ENCODE assay signal across 14 cellular contexts in the genomic region with DNA sequence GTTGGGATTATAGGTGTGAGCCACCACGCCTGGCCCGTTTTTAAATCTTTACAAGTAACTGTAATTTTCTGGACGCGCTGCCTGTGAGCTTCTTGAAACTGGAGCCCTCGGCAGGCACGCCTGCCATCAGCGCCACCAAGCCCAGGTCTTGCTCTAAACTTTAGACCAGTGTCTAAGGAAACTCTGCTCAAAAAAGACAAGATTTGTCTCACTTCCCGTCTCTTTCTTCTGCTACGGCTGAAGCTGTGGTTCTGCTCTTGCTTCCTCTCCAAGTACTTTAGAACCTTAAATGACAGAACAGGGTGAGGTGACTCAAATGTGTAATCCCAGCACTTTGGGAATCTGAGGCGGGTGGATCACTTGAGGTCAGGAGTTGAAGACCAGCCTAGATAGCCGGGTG. TPM values are rescaled to one million over a fixed set of nuclear protein-coding genes. Genes with fewer than 3 reads are reported as not detected.
DNase-seq lines count a peak whose midpoint lies in the region; ATAC-seq lines count a peak whose summit lies in the region.
"Had no signal": no experiment of that assay in that cellular context is flagged by ENCODE, and none has a peak within 500 bp of the region (broad histone marks: within the 10 kb centered on the region; RNA-seq: fewer than 3 reads in every experiment).

No MANE protein-coding gene starts in this region.

- no peaks in the 10 kb centered on the region for H3K9me3 ChIP-seq in aorta (ENCODE audit: control insufficient read depth, low read length)

- H3K4me3 Mint-ChIP-seq in stimulated activated naive CD8-positive, alpha-beta T cell treated with anti-CD3 and anti-CD28 coated beads, Interleukin-15, Interleukin-2, amounts not matched to agents 100 ng/mL and 50 ng/mL, for 24 hours: peak overlapping the region; percentile 61
- H3K4me3 Mint-ChIP-seq in activated T-cell treated with anti-CD3 and anti-CD28 coated beads, Interleukin-2, amount 50 U/mL, for 24 hours: peak overlapping the region; percentile 67

- intact Hi-C loops in left colon (cut with DNase I, micrococcal nuclease) (no loop called here), aorta (cut with DNase I) (no loop called here)

- no peak overlapping the region for H3K4me3 ChIP-seq in aorta (ENCODE audit: low read length in 2 of 2)
- H3K4me3 ChIP-seq: smooth muscle cell had no signal

- peaks cover 62% of the 10 kb centered on the region for H3K4me1 Mint-ChIP-seq in stimulated activated naive CD8-positive, alpha-beta T cell treated with anti-CD3 and anti-CD28 coated beads, Interleukin-15, Interleukin-2, amounts not matched to agents 100 ng/mL and 50 ng/mL, for 24 hours (ENCODE audit: low read depth)
- peaks cover 67% of the 10 kb centered on the region for H3K4me1 Mint-ChIP-seq in activated T-cell treated with anti-CD3 and anti-CD28 coated beads, Interleukin-2, amount 50 U/mL, for 24 hours (ENCODE audit: low read depth)

- WGBS in aorta, 2 donors: 89 to 91% methylated on average over 11 of the region's 11 CpGs

- no peaks in the 10 kb centered on the region for H3K4me1 ChIP-seq in aorta (ENCODE audit: control insufficient read depth in 1 of 2, insufficient read depth in 2 of 2, low read length in 2 of 2)

- no peaks in the 10 kb centered on the region for H3K27me3 Mint-ChIP-seq in stimulated activated naive CD8-positive, alpha-beta T cell treated with anti-CD3 and anti-CD28 coated beads, Interleukin-15, Interleukin-2, amounts not matched to agents 100 ng/mL and 50 ng/mL, for 24 hours
- H3K27me3 Mint-ChIP-seq in activated T-cell treated with anti-CD3 and anti-CD28 coated beads, Interleukin-2, amount 50 U/mL, for 24 hours: no peaks in the 10 kb centered on the region
- H3K27me3 Mint-ChIP-seq: naive B cell had no signal

- H3K36me3 Mint-ChIP-seq in stimulated activated naive CD8-positive, alpha-beta T cell treated with anti-CD3 and anti-CD28 coated beads, Interleukin-15, Interleukin-2, amounts not matched to agents 100 ng/mL and 50 ng/mL, for 24 hours (ENCODE audit: low read depth): peaks cover 16% of the 10 kb centered on the region
- peaks cover 41% of the 10 kb centered on the region for H3K36me3 Mint-ChIP-seq in activated T-cell treated with anti-CD3 and anti-CD28 coated beads, Interleukin-2, amount 50 U/mL, for 24 hours (ENCODE audit: low read depth)

- no peak for ATAC-seq in stimulated activated naive CD8-positive, alpha-beta T cell treated with anti-CD3 and anti-CD28 coated beads, Interleukin-15, Interleukin-2, amounts not matched to agents 100 U/mL and 50 U/mL, for 24 hours
- peak; percentile 10 for ATAC-seq in left colon
- no peak for ATAC-seq in aorta (ENCODE audit: low FRiP score)

- no peaks in the 10 kb centered on the region for H3K9me3 Mint-ChIP-seq in stimulated activated naive CD8-positive, alpha-beta T cell treated with anti-CD3 and anti-CD28 coated beads, Interleukin-15, Interleukin-2, amounts not matched to agents 100 ng/mL and 50 ng/mL, for 24 hours
- no peaks in the 10 kb centered on the region for H3K9me3 Mint-ChIP-seq in activated T-cell treated with anti-CD3 and anti-CD28 coated beads, Interleukin-2, amount 50 U/mL, for 24 hours
- H3K9me3 Mint-ChIP-seq: naive B cell had no signal

- H3K27ac Mint-ChIP-seq in stimulated activated naive CD8-positive, alpha-beta T cell treated with anti-CD3 and anti-CD28 coated beads, Interleukin-15, Interleukin-2, amounts not matched to agents 100 ng/mL and 50 ng/mL, for 24 hours: peak overlapping the region; percentile 94
- H3K27ac Mint-ChIP-seq in activated T-cell treated with anti-CD3 and anti-CD28 coated beads, Interleukin-2, amount 50 U/mL, for 24 hours: peak overlapping the region; percentile 97

- no peak for DNase-seq in stimulated activated naive CD8-positive, alpha-beta T cell treated with anti-CD3 and anti-CD28 coated beads, Interleukin-15, Interleukin-2, amounts not matched to agents 100 U/mL and 50 U/mL, for 24 hours
- DNase-seq in activated T-cell treated with anti-CD3 and anti-CD28 coated beads, Interleukin-2, amount 50 U/mL, for 24 hours: peak; percentile 60
- DNase-seq in left colon (peak in 1 of 2 donors; percentile 45), NCI-H2196 treated with DMSO at 0.1 percent for 48 hours (lab: John Stamatoyannopoulos, UW; ENCODE audit: unreplicated experiment) (no peak), aorta (no peak), GF-D8 (lab: John Stamatoyannopoulos, UW) (no peak), cortex of kidney (lab: John Stamatoyannopoulos, UW) (no peak)
- DNase-seq: activated effector memory CD4-positive, alpha-beta T cell treated with anti-CD3 and anti-CD28 coated beads, Interleukin-2, amount 50 U/mL, for 16 hours; AML-193; naive B cell; OCI-M1; T1000 had no signal

- H3K36me3 ChIP-seq in aorta (ENCODE audit: control insufficient read depth in 1 of 2, insufficient read depth in 2 of 2, low read length in 1 of 2): peaks cover 0 to 2% of the 10 kb centered on the region in 2 donors

- H3K27me3 ChIP-seq in aorta (ENCODE audit: control insufficient read depth in 1 of 2, insufficient read depth in 2 of 2, low read length in 1 of 2): no peaks in the 10 kb centered on the region

- no peak overlapping the region for H3K27ac ChIP-seq in aorta (ENCODE audit: low read depth in 1 of 2, low read length in 2 of 2)

RNA-seq across cellular contexts. Expression of gene RCN3, which starts 24.9 kb away (rescaled TPM):
- total RNA-seq in left colon (10 to 100 TPM; 18.2 to 21.7 TPM), aorta (10 to 100 TPM; 82.6 to 90.2 TPM)
- 100 to 1,000 TPM in 1 of 2 donors, 10 to 100 TPM in 1; 50.5 to 165 TPM for polyA plus RNA-seq in aorta

RNA-seq across cellular contexts. Expression of gene NOSIP, which starts 27.6 kb away (rescaled TPM):
- total RNA-seq in left colon (10 to 100 TPM; 62.8 to 66.4 TPM), aorta (10 to 100 TPM; 38.8 to 40.5 TPM)
- 100 to 1,000 TPM in 1 of 2 donors, 10 to 100 TPM in 1; 52.5 to 135 TPM for polyA plus RNA-seq in aorta

RNA-seq across cellular contexts. Expression of gene PRRG2, which starts 28.4 kb away (rescaled TPM):
- total RNA-seq in left colon: 10 to 100 TPM; 22.4 to 26.1 TPM
- 1 to 10 TPM in 1 of 2 donors, under 1 TPM in 1; 0.49 to 1.2 TPM for total RNA-seq in aorta
- polyA plus RNA-seq in aorta: 1 to 10 TPM in 1 of 2 donors, not detected in 1; 4.1 TPM

RNA-seq across cellular contexts. Expression of gene PRR12, which starts 38.2 kb away (rescaled TPM):
- total RNA-seq in left colon (10 to 100 TPM; 20.5 to 26.4 TPM), aorta (10 to 100 TPM; 20.2 to 31.3 TPM)
- 10 to 100 TPM in 1 of 2 donors, 1 to 10 TPM in 1; 2.6 to 10.1 TPM for polyA plus RNA-seq in aorta

RNA-seq across cellular contexts. Expression of gene FCGRT, which starts 40.3 kb away (rescaled TPM):
- total RNA-seq in left colon (100 to 1,000 TPM; 411 to 508 TPM), aorta (100 to 1,000 TPM; 204 to 287 TPM)
- polyA plus RNA-seq in aorta: 100 to 1,000 TPM; 146 to 162 TPM

Comparison
In these comparisons a context has a peak if more than half of its experiments do, and no peak if none do; other contexts are left out.
1. RNA of gene PRRG2, which starts 28.4 kb away (total RNA-seq): 22.4 to 26.1 TPM in left colon; 0.49 to 1.2 TPM in aorta; every median in the first group is over 10 times any median in the second.